In the genomic region with DNA sequence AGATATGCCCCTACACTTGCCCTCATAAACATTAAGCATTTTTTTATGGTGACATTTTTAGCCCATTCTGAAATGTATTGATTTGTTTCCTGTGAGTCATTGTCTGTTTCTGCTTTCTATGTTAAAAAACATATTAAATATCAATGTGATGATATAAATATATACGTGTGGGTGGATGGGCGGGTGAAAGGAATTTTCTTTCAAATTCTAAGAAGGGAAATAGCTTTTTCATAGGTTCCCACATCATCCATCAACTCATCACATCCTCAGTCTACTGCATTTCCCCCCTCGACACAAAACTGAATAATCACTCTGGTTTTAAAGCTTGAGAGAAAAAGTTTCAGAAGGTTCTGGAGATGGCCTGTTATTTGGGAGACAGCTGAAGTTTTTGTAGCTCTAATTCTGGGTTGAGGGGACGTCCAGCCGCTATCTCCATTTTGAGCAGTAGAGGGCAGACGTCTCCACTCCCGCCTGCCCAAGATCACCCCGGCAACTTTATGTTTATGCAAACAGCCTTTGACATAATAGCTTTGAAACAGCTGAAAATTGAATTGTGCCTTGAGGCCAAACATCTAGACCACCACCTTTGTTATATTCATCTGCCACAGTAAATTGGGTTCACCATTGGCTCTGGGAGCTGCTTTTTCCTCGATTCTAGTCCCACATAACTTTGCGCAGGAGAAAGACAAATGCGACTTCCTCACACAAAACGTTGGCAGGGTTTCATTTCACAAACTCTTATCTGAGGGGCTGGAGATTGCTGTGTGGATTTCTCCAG, we compare ENCODE assay signal across 8 cellular contexts.
DNase-seq lines count a peak whose midpoint lies in the region; ATAC-seq and TF ChIP-seq lines count a peak whose summit lies in the region.

No MANE protein-coding gene starts in this region.

- TF ChIP-seq CTCF in GM10266 (IDR thresholded peaks at IDR 0.05; ENCODE audit: control insufficient read depth, insufficient read depth, low read depth, missing control alignments), result peak; percentile 70

- peaks cover 1% of the 10 kb centered on the region for H3K27me3 Mint-ChIP-seq in memory B cell

- peak; percentile 76 for ATAC-seq in HG02884 (IDR thresholded peaks at IDR 0.05; ENCODE audit: unreplicated experiment)
- peak; percentile 90 for ATAC-seq in memory B cell (ENCODE audit: low read depth)

- no peaks in the 10 kb centered on the region for H3K4me1 ChIP-seq in effector memory CD4-positive, alpha-beta T cell (ENCODE audit: control insufficient read depth, insufficient read depth, low read length, poor library complexity, severe bottlenecking)

- no peak overlapping the region for H3K4me3 ChIP-seq in effector memory CD4-positive, alpha-beta T cell (ENCODE audit: insufficient read depth, low read depth, low read length, poor library complexity, severe bottlenecking)

- no peak overlapping the region for H3K4me3 Mint-ChIP-seq in memory B cell

- H3K9me3 ChIP-seq in effector memory CD4-positive, alpha-beta T cell (ENCODE audit: control insufficient read depth, low read length), result no peaks in the 10 kb centered on the region

- H3K27ac Mint-ChIP-seq in memory B cell, result peak overlapping the region; percentile 85

- DNase-seq in GM10266 (ENCODE audit: extremely low spot score) (peak; percentile 63), NCI-H345 treated with DMSO at 0.1 percent for 48 hours (lab: John Stamatoyannopoulos, UW; ENCODE audit: unreplicated experiment) (peak; percentile 41), memory B cell (ENCODE audit: low spot score in 2 of 2) (peak; percentile 56 to 61), cortex of kidney (lab: John Stamatoyannopoulos, UW) (no peak)
- peak; percentile 1 to 23 for DNase-seq in activated CD4-positive, alpha-beta T cell treated with anti-CD3 and anti-CD28 coated beads, Interleukin-2, amount 50 U/mL, for 24 hours (ENCODE audit: low read depth in 1 of 2, low spot score in 1 of 2)
- DNase-seq in effector memory CD4-positive, alpha-beta T cell, result peak in 2 of 3 donors; percentile 1 to 7
- DNase-seq in stimulated activated CD8-positive, alpha-beta memory T cell treated with anti-CD3 and anti-CD28 coated beads, Interleukin-2, amount 100 ng/mL, for 48 hours (ENCODE audit: low read depth in 2 of 2), result peak; percentile 4 to 17

- H3K27ac ChIP-seq in effector memory CD4-positive, alpha-beta T cell (ENCODE audit: insufficient read depth, low read length, poor library complexity, severe bottlenecking), result no peak overlapping the region

- no peaks in the 10 kb centered on the region for H3K36me3 ChIP-seq in effector memory CD4-positive, alpha-beta T cell (ENCODE audit: control insufficient read depth, insufficient read depth, low read length)

- no peaks in the 10 kb centered on the region for H3K36me3 Mint-ChIP-seq in memory B cell

- no peaks in the 10 kb centered on the region for H3K9me3 Mint-ChIP-seq in memory B cell

- peaks cover 8% of the 10 kb centered on the region for H3K4me1 Mint-ChIP-seq in memory B cell

- H3K27me3 ChIP-seq in effector memory CD4-positive, alpha-beta T cell (replicated peaks; ENCODE audit: control insufficient read depth, insufficient read depth, low read length, poor library complexity, severe bottlenecking), result no peaks in the 10 kb centered on the region
